Comparison of ENCODE assay signal across 14 cellular contexts in the genomic region with DNA sequence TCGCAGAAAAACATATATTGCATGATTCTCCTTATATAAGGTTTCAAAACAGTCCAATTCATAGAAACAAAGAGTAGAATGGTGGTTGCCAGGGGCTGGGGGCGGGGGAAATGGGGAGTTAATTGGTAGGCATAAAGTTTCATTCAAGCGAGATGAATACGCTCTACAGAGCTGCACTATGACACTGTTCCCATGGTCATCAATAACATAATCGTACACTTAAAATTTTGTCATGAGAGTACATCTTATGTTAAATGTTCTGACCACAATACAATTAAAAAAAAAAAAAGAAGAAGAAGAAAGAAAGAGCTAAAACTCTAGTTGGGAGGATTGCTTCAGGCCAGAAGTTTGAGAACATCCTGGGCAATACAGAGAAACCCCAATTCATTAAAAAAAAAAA. TPM values are rescaled to one million over a fixed set of nuclear protein-coding genes. Genes with fewer than 3 reads are reported as not detected.
DNase-seq lines count a peak whose midpoint lies in the region; ATAC-seq and TF ChIP-seq lines count a peak whose summit lies in the region.
"Had no signal": no experiment of that assay in that cellular context is flagged by ENCODE, and none has a peak within 500 bp of the region (broad histone marks: within the 10 kb centered on the region; RNA-seq: fewer than 3 reads in every experiment).

No MANE protein-coding gene starts in this region.

- DNase-seq in stimulated activated naive CD4-positive, alpha-beta T cell treated with Interleukin-2 at 50 U/mL for 16 hours (lab: John Stamatoyannopoulos, UW) = peak; percentile 2
- no peak for DNase-seq in stimulated activated naive CD4-positive, alpha-beta T cell (lab: John Stamatoyannopoulos, UW)
- no peak for DNase-seq in foreskin keratinocyte
- no peak for DNase-seq in stimulated activated effector memory CD8-positive, alpha-beta T cell treated with anti-CD3 and anti-CD28 coated beads, Interleukin-12 subunit alpha, Interleukin-12 subunit beta, amount 100 ng/mL, for 72 hours (ENCODE audit: low spot score in 2 of 2)
- no peak for DNase-seq in NCI-H1105 treated with DMSO at 0.1 percent for 48 hours (lab: John Stamatoyannopoulos, UW)
- DNase-seq in putamen (ENCODE audit: low spot score) = no peak
- no peak for DNase-seq in CD4-positive, alpha-beta T cell
- DNase-seq: Caco-2, GM23248 had no signal

- no peaks in the 10 kb centered on the region for H3K9me3 Mint-ChIP-seq in activated T-helper 17 cell treated with anti-CD3 and anti-CD28 coated beads, Interleukin-2, amount 50 U/mL, for 72 hours
- no peaks in the 10 kb centered on the region for H3K9me3 Mint-ChIP-seq in stimulated activated effector memory CD8-positive, alpha-beta T cell treated with anti-CD3 and anti-CD28 coated beads, Interleukin-12 subunit alpha, Interleukin-12 subunit beta, amount 100 ng/mL, for 72 hours
- no peaks in the 10 kb centered on the region for H3K9me3 Mint-ChIP-seq in CD4-positive, alpha-beta T cell

- peaks cover 3% of the 10 kb centered on the region for H3K4me1 ChIP-seq in foreskin keratinocyte

- H3K27me3 Mint-ChIP-seq in activated T-helper 17 cell treated with anti-CD3 and anti-CD28 coated beads, Interleukin-2, amount 50 U/mL, for 72 hours = no peaks in the 10 kb centered on the region
- H3K27me3 Mint-ChIP-seq in CD4-positive, alpha-beta T cell = no peaks in the 10 kb centered on the region
- H3K27me3 Mint-ChIP-seq: B cell had no signal

- CTCF ChIA-PET in CD4-positive, alpha-beta T cell (lab: Charles Lee) = no interaction called here

- H3K27me3 ChIP-seq in foreskin keratinocyte = no peaks in the 10 kb centered on the region
- H3K27me3 ChIP-seq in CD4-positive, alpha-beta T cell (ENCODE audit: control insufficient read depth, insufficient read depth, low read length) = no peaks in the 10 kb centered on the region
- H3K27me3 ChIP-seq: BLaER1 treated with 17β-estradiol and CSF1 and Interleukin-3, amounts not matched to agents 10 nM and 100 nM had no signal

- TF ChIP-seq CTCF in foreskin keratinocyte (conservative IDR thresholded peaks at IDR 0.05) = no peak
- TF ChIP-seq CTCF in CD4-positive, alpha-beta T cell (IDR thresholded peaks at IDR 0.05) = no peak

- H3K4me3 Mint-ChIP-seq in activated T-helper 17 cell treated with anti-CD3 and anti-CD28 coated beads, Interleukin-2, amount 50 U/mL, for 72 hours = no peak overlapping the region
- no peak overlapping the region for H3K4me3 Mint-ChIP-seq in stimulated activated effector memory CD8-positive, alpha-beta T cell treated with anti-CD3 and anti-CD28 coated beads, Interleukin-12 subunit alpha, Interleukin-12 subunit beta, amount 100 ng/mL, for 72 hours
- H3K4me3 Mint-ChIP-seq in CD4-positive, alpha-beta T cell = no peak overlapping the region
- H3K4me3 Mint-ChIP-seq: B cell had no signal

- peak overlapping the region; percentile 40 for H3K27ac ChIP-seq in foreskin keratinocyte
- H3K27ac ChIP-seq in CD4-positive, alpha-beta T cell (ENCODE audit: low read depth, low read length) = no peak overlapping the region
- H3K27ac ChIP-seq: BLaER1 treated with 17β-estradiol and CSF1 and Interleukin-3, amounts not matched to agents 10 nM and 100 nM; GM23248 had no signal

- peak overlapping the region; percentile 43 for H3K27ac Mint-ChIP-seq in activated T-helper 17 cell treated with anti-CD3 and anti-CD28 coated beads, Interleukin-2, amount 50 U/mL, for 72 hours
- H3K27ac Mint-ChIP-seq in stimulated activated effector memory CD8-positive, alpha-beta T cell treated with anti-CD3 and anti-CD28 coated beads, Interleukin-12 subunit alpha, Interleukin-12 subunit beta, amount 100 ng/mL, for 72 hours = peak overlapping the region; percentile 48
- no peak overlapping the region for H3K27ac Mint-ChIP-seq in CD4-positive, alpha-beta T cell
- H3K27ac Mint-ChIP-seq: B cell had no signal

- no peak for ATAC-seq in activated T-helper 17 cell treated with anti-CD3 and anti-CD28 coated beads, Interleukin-2, amount 50 U/mL, for 72 hours (replicated peaks)
- no peak for ATAC-seq in foreskin keratinocyte
- no peak for ATAC-seq in stimulated activated effector memory CD8-positive, alpha-beta T cell treated with anti-CD3 and anti-CD28 coated beads, Interleukin-12 subunit alpha, Interleukin-12 subunit beta, amount 100 ng/mL, for 72 hours
- ATAC-seq in CD4-positive, alpha-beta T cell (ENCODE audit: poor library complexity) = no peak
- ATAC-seq: HepG2 had no signal

- peaks cover 31% of the 10 kb centered on the region for H3K4me1 Mint-ChIP-seq in activated T-helper 17 cell treated with anti-CD3 and anti-CD28 coated beads, Interleukin-2, amount 50 U/mL, for 72 hours
- peaks cover 37% of the 10 kb centered on the region for H3K4me1 Mint-ChIP-seq in stimulated activated effector memory CD8-positive, alpha-beta T cell treated with anti-CD3 and anti-CD28 coated beads, Interleukin-12 subunit alpha, Interleukin-12 subunit beta, amount 100 ng/mL, for 72 hours
- peaks cover 48% of the 10 kb centered on the region for H3K4me1 Mint-ChIP-seq in CD4-positive, alpha-beta T cell (ENCODE audit: low read depth)

- intact Hi-C loops in CD4-positive, alpha-beta T cell (cut with DNase I, micrococcal nuclease) = no loop called here

- H3K36me3 Mint-ChIP-seq in activated T-helper 17 cell treated with anti-CD3 and anti-CD28 coated beads, Interleukin-2, amount 50 U/mL, for 72 hours (ENCODE audit: low read depth) = peaks cover 52% of the 10 kb centered on the region
- H3K36me3 Mint-ChIP-seq in stimulated activated effector memory CD8-positive, alpha-beta T cell treated with anti-CD3 and anti-CD28 coated beads, Interleukin-12 subunit alpha, Interleukin-12 subunit beta, amount 100 ng/mL, for 72 hours = peaks cover 48% of the 10 kb centered on the region
- peaks cover 53% of the 10 kb centered on the region for H3K36me3 Mint-ChIP-seq in CD4-positive, alpha-beta T cell (ENCODE audit: low read depth)

- no peaks in the 10 kb centered on the region for H3K9me3 ChIP-seq in CD4-positive, alpha-beta T cell (ENCODE audit: control insufficient read depth, low read length)
- H3K9me3 ChIP-seq: BLaER1 treated with 17β-estradiol and CSF1 and Interleukin-3, amounts not matched to agents 10 nM and 100 nM; Caco-2; HAP-1 had no signal

- POLR2A ChIA-PET in CD4-positive, alpha-beta T cell (lab: Charles Lee) = interaction anchor here (0.6 to 0.7 kb wide), 2 partner anchors 39 to 1753 kb away, joined by 3 read pairs; no protein-coding TSS in a partner anchor

RNA-seq across cellular contexts. Expression of gene PIP4K2B, which starts 5.1 kb away (rescaled TPM):
- total RNA-seq in activated T-helper 17 cell treated with anti-CD3 and anti-CD28 coated beads, Interleukin-2, amount 50 U/mL, for 72 hours = 10 to 100 TPM; 37.1 to 43.8 TPM
- 30.4 and 32.6 TPM in 2 replicates for total RNA-seq in foreskin keratinocyte
- polyA plus RNA-seq in foreskin keratinocyte = 12.6 and 13.8 TPM in 2 replicates
- 10 to 100 TPM; 17.0 to 17.2 TPM for total RNA-seq in CD4-positive, alpha-beta T cell

RNA-seq across cellular contexts. Expression of gene CWC25, which starts 30.9 kb away (rescaled TPM):
- 10 to 100 TPM; 28.1 to 37.1 TPM for total RNA-seq in activated T-helper 17 cell treated with anti-CD3 and anti-CD28 coated beads, Interleukin-2, amount 50 U/mL, for 72 hours
- 13.2 and 13.8 TPM in 2 replicates for total RNA-seq in foreskin keratinocyte
- polyA plus RNA-seq in foreskin keratinocyte = 9.4 and 11.1 TPM in 2 replicates
- total RNA-seq in CD4-positive, alpha-beta T cell = 10 to 100 TPM; 63.0 to 63.3 TPM

RNA-seq across cellular contexts. Expression of gene PSMB3, which starts 41.7 kb away (rescaled TPM):
- 100 to 1,000 TPM; 235 to 375 TPM for total RNA-seq in activated T-helper 17 cell treated with anti-CD3 and anti-CD28 coated beads, Interleukin-2, amount 50 U/mL, for 72 hours
- 264 and 287 TPM in 2 replicates for total RNA-seq in foreskin keratinocyte
- 382 and 384 TPM in 2 replicates for polyA plus RNA-seq in foreskin keratinocyte
- total RNA-seq in CD4-positive, alpha-beta T cell = 10 to 100 TPM; 46.6 to 55.0 TPM

RNA-seq across cellular contexts. Expression of gene PCGF2, which starts 46.1 kb away (rescaled TPM):
- 1 to 10 TPM; 1.6 to 4.3 TPM for total RNA-seq in activated T-helper 17 cell treated with anti-CD3 and anti-CD28 coated beads, Interleukin-2, amount 50 U/mL, for 72 hours
- 12.8 and 15.0 TPM in 2 replicates for total RNA-seq in foreskin keratinocyte
- polyA plus RNA-seq in foreskin keratinocyte = 37.4 and 41.2 TPM in 2 replicates
- not detected for total RNA-seq in CD4-positive, alpha-beta T cell
- total RNA-seq: B cell had no signal

RNA-seq across cellular contexts. Expression of gene RPL23, which starts 59.3 kb away (rescaled TPM):
- total RNA-seq in activated T-helper 17 cell treated with anti-CD3 and anti-CD28 coated beads, Interleukin-2, amount 50 U/mL, for 72 hours = 1,000 to 10,000 TPM; 1,686 to 2,077 TPM
- 1,973 and 2,061 TPM in 2 replicates for total RNA-seq in foreskin keratinocyte
- polyA plus RNA-seq in foreskin keratinocyte = 3,137 and 3,324 TPM in 2 replicates
- 1,000 to 10,000 TPM; 2,293 to 2,296 TPM for total RNA-seq in CD4-positive, alpha-beta T cell
